18 cellular contexts compared by ENCODE assay signal in the genomic region with DNA sequence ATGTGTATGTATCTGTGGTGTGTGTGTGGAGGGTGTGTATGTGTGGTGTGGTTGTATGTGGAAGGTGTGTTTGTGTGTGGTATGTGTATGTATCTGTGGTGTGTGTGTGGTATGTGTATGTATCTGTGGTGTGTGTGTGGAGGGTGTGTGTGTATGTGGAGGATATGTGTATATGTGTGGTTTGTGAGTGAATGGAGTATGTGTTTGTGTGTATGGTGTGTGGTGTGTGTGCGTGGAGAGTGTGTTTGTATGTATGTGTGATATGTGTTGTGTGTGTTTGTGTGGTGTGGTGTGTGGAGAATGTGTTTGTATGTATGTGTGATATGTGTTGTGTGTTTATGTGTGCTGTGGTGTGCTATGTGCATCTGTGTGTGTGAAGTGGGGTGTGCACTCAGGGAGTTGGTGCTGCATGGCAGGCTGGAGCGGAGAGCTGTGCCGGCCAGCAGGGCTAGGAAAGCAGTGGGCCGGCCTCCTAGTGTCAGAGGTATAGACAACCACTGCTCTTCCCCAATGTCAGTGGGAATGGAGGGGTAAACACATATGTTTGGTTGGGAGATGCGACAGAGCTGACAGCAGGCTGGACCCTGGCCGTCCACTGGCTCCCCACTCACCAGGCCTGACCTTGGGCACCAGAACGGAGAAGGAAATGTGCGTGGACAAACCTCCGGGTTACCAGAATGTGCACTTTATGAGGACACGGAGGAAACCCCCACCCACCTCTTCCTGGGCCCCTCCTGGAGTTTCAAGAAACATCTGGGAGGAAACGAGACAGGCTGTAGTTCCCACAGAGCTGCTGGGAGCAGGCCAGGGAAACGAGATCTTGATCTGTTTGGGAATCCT.
DNase-seq lines count a peak whose midpoint lies in the region; ATAC-seq and TF ChIP-seq lines count a peak whose summit lies in the region.
"Had no signal": no experiment of that assay in that cellular context is flagged by ENCODE, and none has a peak within 500 bp of the region (broad histone marks: within the 10 kb centered on the region; RNA-seq: fewer than 3 reads in every experiment).

No MANE protein-coding gene starts in this region.

- H3K27me3 ChIP-seq in A673 (replicated peaks; ENCODE audit: insufficient read depth, low read depth, low read length, poor library complexity), result no peaks in the 10 kb centered on the region

- BruUV-seq in A673 (replicated peaks; lab: Mats Ljungman, UMichigan), result no TSS peak

- POLR2A ChIA-PET in A673 (lab: Charles Lee; ENCODE audit: low non-redundant PET), result no interaction called here
- POLR2A ChIA-PET in HEK293 (lab: Yijun Ruan, JAX), result no interaction called here

- H3K4me1 ChIP-seq in A673 (ENCODE audit: insufficient read depth, low read length, poor library complexity, severe bottlenecking) (peaks cover 83% of the 10 kb centered on the region), HEK293 (ENCODE audit: control insufficient read depth, insufficient read depth, low read length) (peaks cover 9% of the 10 kb centered on the region; the same call in 1 of the 2 replicates)

- DNase-seq in A673 (ENCODE audit: low spot score) (peak; percentile 56), left ventricle myocardium superior (no peak), NCI-H1436 (lab: John Stamatoyannopoulos, UW) (no peak), SHP77 (lab: John Stamatoyannopoulos, UW) (no peak)
- peak; percentile 48 for DNase-seq in activated CD8-positive, alpha-beta memory T cell treated with anti-CD3 and anti-CD28 coated beads, Interleukin-2, amount 50 U/mL, for 48 hours
- DNase-seq: activated naive CD8-positive, alpha-beta T cell treated with anti-CD3 and anti-CD28 coated beads, Interleukin-2, amount 10 ng/mL, durations not matched to agents 7 days and 5 days; central memory CD4-positive, alpha-beta T cell; effector memory CD8-positive, alpha-beta T cell; MM.1S; NCI-H1930; NCI-H524; nucleus accumbens; stimulated activated CD4-positive, alpha-beta T cell treated with anti-CD3 and anti-CD28 coated beads, Interleukin-2, amount 100 ng/mL, for 24 hours; SW 1271 had no signal

- H3K27ac ChIP-seq in A673 (ENCODE audit: low read depth, low read length, poor library complexity, severe bottlenecking), result peak overlapping the region; percentile 84
- H3K27ac ChIP-seq in HEK293 (ENCODE audit: extremely low read depth, low read depth, low read length), result no peak overlapping the region

- no peaks in the 10 kb centered on the region for H3K9me3 ChIP-seq in A673 (ENCODE audit: low read depth, low read length, poor library complexity, severe bottlenecking)
- no peaks in the 10 kb centered on the region for H3K9me3 ChIP-seq in HEK293 (ENCODE audit: control insufficient read depth, insufficient read depth, low read depth, low read length)

- CTCF ChIA-PET in A673 (lab: Charles Lee) (no interaction called here), HEK293 (lab: Yijun Ruan, JAX) (no interaction called here)

- no peak overlapping the region for H3K4me3 ChIP-seq in A673 (ENCODE audit: low read depth, low read length, poor library complexity, severe bottlenecking)
- H3K4me3 ChIP-seq in HEK293 (ENCODE audit: low read depth, low read length), result no peak overlapping the region

- intact Hi-C loops in A673 (cut with micrococcal nuclease; ENCODE audit: unreplicated experiment), result no loop called here
- intact Hi-C loops in left ventricle myocardium superior (cut with micrococcal nuclease), result no loop called here

- TF ChIP-seq CTCF in A673 (conservative IDR thresholded peaks at IDR 0.05; ENCODE audit: low read depth, low read length) (no peak), HEK293 (tag by site-specific recombination; IDR thresholded peaks at IDR 0.05) (no peak)

- ATAC-seq in left ventricle myocardium superior, result peak; percentile 6
- ATAC-seq in HG03095 (IDR thresholded peaks at IDR 0.05; ENCODE audit: unreplicated experiment), result no peak
- no peak for ATAC-seq in HG03571 (IDR thresholded peaks at IDR 0.05; ENCODE audit: unreplicated experiment)
- ATAC-seq: effector memory CD8-positive, alpha-beta T cell; left lobe of liver had no signal

- H3K36me3 ChIP-seq in A673 (ENCODE audit: insufficient read depth, low read length, poor library complexity, severe bottlenecking) (no peaks in the 10 kb centered on the region), HEK293 (ENCODE audit: control insufficient read depth in 2 of 2, insufficient read depth in 1 of 2, low read length in 2 of 2) (no peaks in the 10 kb centered on the region; a peak in 1 of 3 replicates)

TF ChIP-seq in HEK293, 187 proteins besides CTCF, POLR2A, EP300 and RAD21:
- TF ChIP-seq TRIM28 (IDR thresholded peaks at IDR 0.05; ENCODE audit: borderline replicate concordance, low read length) (no peak), HOXD13 (CRISPR knock-in tag; IDR thresholded peaks at IDR 0.05; ENCODE audit: borderline replicate concordance) (no peak), ZNF837 (tag by site-specific recombination; IDR thresholded peaks at IDR 0.05) (0 out of 2 replicates have a peak, but pooled peaks have one; percentile 22), ZNF473 (tag by site-specific recombination; IDR thresholded peaks at IDR 0.05) (no peak), ZNF2 (tag by site-specific recombination; IDR thresholded peaks at IDR 0.05) (0 out of 2 replicates have a peak, but pooled peaks have one; percentile 17), GLI4 (tag by site-specific recombination; IDR thresholded peaks at IDR 0.05) (peak; percentile 92; the same call in 1 of the 2 replicates), ZNF391 (tag by site-specific recombination; IDR thresholded peaks at IDR 0.05; ENCODE audit: borderline replicate concordance, low read depth) (no peak), ZNF423 (tag by site-specific recombination; IDR thresholded peaks at IDR 0.05) (no peak), ZIC2 (tag by site-specific recombination; IDR thresholded peaks at IDR 0.05) (peak; percentile 30; the same call in 1 of the 2 replicates), ZNF366 (tag by site-specific recombination; conservative IDR thresholded peaks at IDR 0.05) (no peak)
- TF ChIP-seq, protein P1, sequence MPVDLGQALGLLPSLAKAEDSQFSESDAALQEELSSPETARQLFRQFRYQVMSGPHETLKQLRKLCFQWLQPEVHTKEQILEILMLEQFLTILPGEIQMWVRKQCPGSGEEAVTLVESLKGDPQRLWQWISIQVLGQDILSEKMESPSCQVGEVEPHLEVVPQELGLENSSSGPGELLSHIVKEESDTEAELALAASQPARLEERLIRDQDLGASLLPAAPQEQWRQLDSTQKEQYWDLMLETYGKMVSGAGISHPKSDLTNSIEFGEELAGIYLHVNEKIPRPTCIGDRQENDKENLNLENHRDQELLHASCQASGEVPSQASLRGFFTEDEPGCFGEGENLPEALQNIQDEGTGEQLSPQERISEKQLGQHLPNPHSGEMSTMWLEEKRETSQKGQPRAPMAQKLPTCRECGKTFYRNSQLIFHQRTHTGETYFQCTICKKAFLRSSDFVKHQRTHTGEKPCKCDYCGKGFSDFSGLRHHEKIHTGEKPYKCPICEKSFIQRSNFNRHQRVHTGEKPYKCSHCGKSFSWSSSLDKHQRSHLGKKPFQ (tag by site-specific recombination; IDR thresholded peaks at IDR 0.05), result peak; percentile 18; the same call in 1 of the 2 replicates
TF ChIP-seq in HEK293: peak in this region for 5.

Comparison
In these comparisons a context has a peak if more than half of its experiments do, and no peak if none do; other contexts are left out.
1. DNase-seq: peak in A673 (single experiment) and activated CD8-positive, alpha-beta memory T cell treated with anti-CD3 and anti-CD28 coated beads, Interleukin-2, amount 50 U/mL, for 48 hours (single experiment); none in left ventricle myocardium superior (single experiment), NCI-H1436 (single experiment) and SHP77 (0 of 2).